ENCODE assay signal across 1 cellular context in the genomic region with DNA sequence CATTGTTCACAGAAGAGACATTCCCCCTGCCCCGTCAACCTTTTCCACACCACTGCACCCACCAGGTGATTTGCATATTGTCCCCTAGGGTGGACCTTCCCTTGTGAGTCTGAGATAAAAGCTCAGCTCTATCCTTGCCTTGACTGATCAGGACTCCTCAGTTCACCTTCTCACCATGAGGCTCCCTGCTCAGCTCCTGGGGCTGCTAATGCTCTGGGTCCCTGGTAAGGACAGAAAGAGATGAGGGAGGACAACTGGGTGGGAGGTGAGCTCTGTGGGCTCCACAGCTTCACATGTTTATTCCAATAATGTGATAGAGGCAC.
TF ChIP-seq lines count a peak whose summit lies in the region.

No MANE protein-coding gene starts in this region.

TF ChIP-seq in GM12878, 131 proteins besides CTCF, POLR2A, EP300 and RAD21:
- TF ChIP-seq CREB1 (IDR thresholded peaks at IDR 0.05; ENCODE audit: low read depth), result no peak
- TF ChIP-seq ETV6 (conservative IDR thresholded peaks at IDR 0.05 in 1 of 2, IDR thresholded peaks at IDR 0.05 in 1 of 2; ENCODE audit: borderline replicate concordance in 1 of 2, low read depth in 1 of 2), result no peak
- TF ChIP-seq, protein P1, sequence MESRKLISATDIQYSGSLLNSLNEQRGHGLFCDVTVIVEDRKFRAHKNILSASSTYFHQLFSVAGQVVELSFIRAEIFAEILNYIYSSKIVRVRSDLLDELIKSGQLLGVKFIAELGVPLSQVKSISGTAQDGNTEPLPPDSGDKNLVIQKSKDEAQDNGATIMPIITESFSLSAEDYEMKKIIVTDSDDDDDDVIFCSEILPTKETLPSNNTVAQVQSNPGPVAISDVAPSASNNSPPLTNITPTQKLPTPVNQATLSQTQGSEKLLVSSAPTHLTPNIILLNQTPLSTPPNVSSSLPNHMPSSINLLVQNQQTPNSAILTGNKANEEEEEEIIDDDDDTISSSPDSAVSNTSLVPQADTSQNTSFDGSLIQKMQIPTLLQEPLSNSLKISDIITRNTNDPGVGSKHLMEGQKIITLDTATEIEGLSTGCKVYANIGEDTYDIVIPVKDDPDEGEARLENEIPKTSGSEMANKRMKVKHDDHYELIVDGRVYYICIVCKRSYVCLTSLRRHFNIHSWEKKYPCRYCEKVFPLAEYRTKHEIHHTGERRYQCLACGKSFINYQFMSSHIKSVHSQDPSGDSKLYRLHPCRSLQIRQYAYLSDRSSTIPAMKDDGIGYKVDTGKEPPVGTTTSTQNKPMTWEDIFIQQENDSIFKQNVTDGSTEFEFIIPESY (IDR thresholded peaks at IDR 0.05), result no peak
- 0 out of 2 replicates have a peak, but pooled peaks have one; percentile 7 for TF ChIP-seq FOXK2 (IDR thresholded peaks at IDR 0.05)
